Comparison of ENCODE assay signal across 16 cellular contexts in the genomic region with DNA sequence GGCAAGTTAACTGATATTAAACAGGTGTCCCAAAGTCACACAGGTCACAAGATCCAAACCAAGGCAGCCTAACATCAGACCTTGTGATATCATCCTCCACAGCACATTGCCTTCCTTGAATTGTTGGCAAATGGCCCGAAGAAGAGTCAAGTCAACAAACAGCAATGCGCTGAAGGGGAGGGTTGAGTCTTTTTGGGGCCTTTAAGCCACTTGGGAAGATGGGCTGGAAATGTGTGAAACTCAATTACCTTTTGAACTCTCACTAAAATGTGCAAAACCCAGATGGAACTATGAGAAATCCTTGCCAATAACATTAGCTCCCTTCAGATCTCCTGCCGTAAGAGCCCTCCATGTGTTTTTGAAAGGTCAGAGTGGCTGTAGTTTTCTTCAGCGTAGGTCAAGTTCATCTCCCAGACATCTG. TPM values are rescaled to one million over a fixed set of nuclear protein-coding genes. Genes with fewer than 3 reads are reported as not detected.
DNase-seq lines count a peak whose midpoint lies in the region; ATAC-seq and TF ChIP-seq lines count a peak whose summit lies in the region.
"Had no signal": no experiment of that assay in that cellular context is flagged by ENCODE, and none has a peak within 500 bp of the region (broad histone marks: within the 10 kb centered on the region; RNA-seq: fewer than 3 reads in every experiment).

No MANE protein-coding gene starts in this region.

- DNase-seq in GM23248 (peak; percentile 58), astrocyte of the spinal cord (ENCODE audit: low read depth, low spot score) (peak; percentile 86), skeletal muscle cell (ENCODE audit: low read depth) (peak; percentile 88), left ventricle myocardium inferior (no peak)
- DNase-seq in CD4-positive, alpha-beta memory T cell: no peak
- DNase-seq: activated CD8-positive, alpha-beta T cell treated with anti-CD3 and anti-CD28 coated beads for 36 hours; DMS153; NCI-H187 treated with DMSO at 0.1 percent for 48 hours; NCI-H524; nephron progenitor cell; stimulated activated CD4-positive, alpha-beta T cell treated with anti-CD3 and anti-CD28 coated beads, Interleukin-2, amount 100 ng/mL, for 48 hours had no signal

- ATAC-seq in gastroesophageal sphincter (peak; percentile 27), HG03457 (IDR thresholded peaks at IDR 0.05; ENCODE audit: unreplicated experiment) (no peak), HG03159 (IDR thresholded peaks at IDR 0.05; ENCODE audit: unreplicated experiment) (no peak)
- ATAC-seq: activated CD8-positive, alpha-beta T cell treated with anti-CD3 and anti-CD28 coated beads for 36 hours had no signal

- peaks cover under 1 to 3% of the 10 kb centered on the region in 2 donors for H3K27me3 Mint-ChIP-seq in CD4-positive, alpha-beta memory T cell
- H3K27me3 Mint-ChIP-seq: activated CD8-positive, alpha-beta T cell treated with anti-CD3 and anti-CD28 coated beads for 36 hours had no signal

- H3K27ac ChIP-seq in GM23248 (peak overlapping the region; percentile 62), gastroesophageal sphincter (no peak overlapping the region), left ventricle myocardium inferior (replicated peaks) (no peak overlapping the region)
- no peak overlapping the region for H3K27ac ChIP-seq in CD4-positive, alpha-beta memory T cell (ENCODE audit: low read depth, low read length)
- H3K27ac ChIP-seq: right atrium auricular region had no signal

- H3K4me1 ChIP-seq in GM23248 (ENCODE audit: insufficient read depth): peaks cover 50% of the 10 kb centered on the region
- peaks cover 0 to 10% (median 0%) of the 10 kb centered on the region in 3 donors for H3K4me1 ChIP-seq in gastroesophageal sphincter
- H3K4me1 ChIP-seq in CD4-positive, alpha-beta memory T cell (ENCODE audit: insufficient read depth, low read length): no peaks in the 10 kb centered on the region
- peaks cover 11% of the 10 kb centered on the region for H3K4me1 ChIP-seq in left ventricle myocardium inferior

- in situ Hi-C loops in GM23248 (cut with MboI) (no loop called here), astrocyte of the spinal cord (cut with HindIII; ENCODE audit: low sequenced_read_pairs) (no loop called here)

- no peaks in the 10 kb centered on the region for H4K20me1 ChIP-seq in GM23248 (ENCODE audit: insufficient read depth)

- H3K9me3 ChIP-seq in GM23248 (ENCODE audit: low read depth): no peaks in the 10 kb centered on the region
- H3K9me3 ChIP-seq in gastroesophageal sphincter: no peaks in the 10 kb centered on the region
- no peaks in the 10 kb centered on the region for H3K9me3 ChIP-seq in CD4-positive, alpha-beta memory T cell (ENCODE audit: control insufficient read depth in 1 of 2, low read length in 2 of 2)
- no peaks in the 10 kb centered on the region for H3K9me3 ChIP-seq in left ventricle myocardium inferior (replicated peaks)
- H3K9me3 ChIP-seq: right atrium auricular region had no signal

- no peaks in the 10 kb centered on the region for H3K4me1 Mint-ChIP-seq in CD4-positive, alpha-beta memory T cell

- H3K9ac ChIP-seq in GM23248: no peak overlapping the region

- H3K4me3 ChIP-seq in GM23248 (no peak overlapping the region), astrocyte of the spinal cord (ENCODE audit: low read depth, low read length) (no peak overlapping the region), gastroesophageal sphincter (no peak overlapping the region), skeletal muscle cell (ENCODE audit: low read depth, low read length) (no peak overlapping the region), left ventricle myocardium inferior (no peak overlapping the region)
- no peak overlapping the region for H3K4me3 ChIP-seq in CD4-positive, alpha-beta memory T cell (ENCODE audit: low read length in 2 of 2)
- H3K4me3 ChIP-seq: lung, right atrium auricular region had no signal

- TF ChIP-seq CTCF in astrocyte of the spinal cord (IDR thresholded peaks at IDR 0.05; ENCODE audit: low read depth, low read length): no peak
- TF ChIP-seq CTCF in gastroesophageal sphincter (IDR thresholded peaks at IDR 0.05): no peak
- no peak for TF ChIP-seq CTCF in left ventricle myocardium inferior (IDR thresholded peaks at IDR 0.05; ENCODE audit: borderline replicate concordance)

- WGBS in GM23248 (ENCODE audit: low coverage in 1 of 2, low lambda C conversion rate in 2 of 2, missing lambda C conversion rate in 2 of 2), 2 experiments: 53 to 61% methylated on average over 4 of the region's 4 CpGs
- WGBS in gastroesophageal sphincter (ENCODE audit: low coverage in 1 of 2), 2 donors: 88% methylated on average over 4 of the region's 4 CpGs; no CpG with 5 or more reads in 1 of the 2 donors

- H3F3A ChIP-seq in GM23248 (ENCODE audit: insufficient read depth): peaks cover 30% of the 10 kb centered on the region

- no peak overlapping the region for H3K4me3 Mint-ChIP-seq in CD4-positive, alpha-beta memory T cell
- H3K4me3 Mint-ChIP-seq: activated CD8-positive, alpha-beta T cell treated with anti-CD3 and anti-CD28 coated beads for 36 hours; nephron progenitor cell had no signal

- peak overlapping the region; percentile 77 for H3K4me2 ChIP-seq in GM23248 (ENCODE audit: unreplicated experiment)

- H3K27ac Mint-ChIP-seq in CD4-positive, alpha-beta memory T cell: no peak overlapping the region
- H3K27ac Mint-ChIP-seq: activated CD8-positive, alpha-beta T cell treated with anti-CD3 and anti-CD28 coated beads for 36 hours; nephron progenitor cell had no signal

- intact Hi-C loops in CD4-positive, alpha-beta memory T cell (cut with micrococcal nuclease): no loop called here
- intact Hi-C loops in left ventricle myocardium inferior (cut with micrococcal nuclease): no loop called here

- no peaks in the 10 kb centered on the region for H3K27me3 ChIP-seq in GM23248 (replicated peaks; ENCODE audit: insufficient read depth)
- H3K27me3 ChIP-seq in gastroesophageal sphincter: no peaks in the 10 kb centered on the region
- H3K27me3 ChIP-seq in CD4-positive, alpha-beta memory T cell (ENCODE audit: insufficient read depth, low read length): no peaks in the 10 kb centered on the region
- H3K27me3 ChIP-seq in left ventricle myocardium inferior (ENCODE audit: low read depth): no peaks in the 10 kb centered on the region
- H3K27me3 ChIP-seq: right atrium auricular region had no signal

- TF ChIP-seq POLR2A in gastroesophageal sphincter (IDR thresholded peaks at IDR 0.05): no peak

- no peaks in the 10 kb centered on the region for H3K9me2 ChIP-seq in GM23248 (ENCODE audit: insufficient read depth)

- H3K79me2 ChIP-seq in GM23248 (ENCODE audit: insufficient read depth): no peaks in the 10 kb centered on the region

- POLR2A ChIA-PET in CD4-positive, alpha-beta memory T cell (lab: Charles Lee; ENCODE audit: partially characterized antibody): no interaction called here

- no peaks in the 10 kb centered on the region for H3K36me3 ChIP-seq in GM23248 (ENCODE audit: low read depth)
- H3K36me3 ChIP-seq in gastroesophageal sphincter: no peaks in the 10 kb centered on the region
- no peaks in the 10 kb centered on the region for H3K36me3 ChIP-seq in CD4-positive, alpha-beta memory T cell (ENCODE audit: insufficient read depth, low read length)
- H3K36me3 ChIP-seq in left ventricle myocardium inferior: no peaks in the 10 kb centered on the region
- H3K36me3 ChIP-seq: right atrium auricular region had no signal

- TF ChIP-seq EP300 in gastroesophageal sphincter (IDR thresholded peaks at IDR 0.05): no peak

- CTCF ChIA-PET in CD4-positive, alpha-beta memory T cell (lab: Charles Lee; ENCODE audit: partially characterized antibody): no interaction called here

- no peaks in the 10 kb centered on the region for H3K9me3 Mint-ChIP-seq in CD4-positive, alpha-beta memory T cell
- H3K9me3 Mint-ChIP-seq: activated CD8-positive, alpha-beta T cell treated with anti-CD3 and anti-CD28 coated beads for 36 hours; nephron progenitor cell had no signal

- H2AFZ ChIP-seq in GM23248: no peak overlapping the region

- no peaks in the 10 kb centered on the region for H3K36me3 Mint-ChIP-seq in CD4-positive, alpha-beta memory T cell

RNA-seq across cellular contexts. Expression of gene STK17A, which starts 47.9 kb away (rescaled TPM):
- 132 and 137 TPM in 2 replicates for total RNA-seq in GM23248 (2014; rRNA removed; shearing (Covaris generic))
- polyA plus RNA-seq in GM23248 (2016; fragmentation: Nextera tagmentation; extraction: Ambion mirVana): 102 TPM in 2 replicates
- total RNA-seq in gastroesophageal sphincter (10 to 100 TPM; 14.6 to 31.5 (median 27.3) TPM), left ventricle myocardium inferior (32.3 TPM)
- total RNA-seq in CD4-positive, alpha-beta memory T cell: 100 to 1,000 TPM; 118 to 119 TPM
- polyA plus RNA-seq in CD4-positive, alpha-beta memory T cell: 100 to 1,000 TPM; 139 to 168 TPM

Comparison
In these comparisons a context has a peak if more than half of its experiments do, and no peak if none do; other contexts are left out.
1. DNase-seq: peak in GM23248 (single experiment), astrocyte of the spinal cord (single experiment) and skeletal muscle cell (single experiment); none in CD4-positive, alpha-beta memory T cell (0 of 5) and left ventricle myocardium inferior (single experiment).